ENCODE assay signal across 10 cellular contexts in the genomic region with DNA sequence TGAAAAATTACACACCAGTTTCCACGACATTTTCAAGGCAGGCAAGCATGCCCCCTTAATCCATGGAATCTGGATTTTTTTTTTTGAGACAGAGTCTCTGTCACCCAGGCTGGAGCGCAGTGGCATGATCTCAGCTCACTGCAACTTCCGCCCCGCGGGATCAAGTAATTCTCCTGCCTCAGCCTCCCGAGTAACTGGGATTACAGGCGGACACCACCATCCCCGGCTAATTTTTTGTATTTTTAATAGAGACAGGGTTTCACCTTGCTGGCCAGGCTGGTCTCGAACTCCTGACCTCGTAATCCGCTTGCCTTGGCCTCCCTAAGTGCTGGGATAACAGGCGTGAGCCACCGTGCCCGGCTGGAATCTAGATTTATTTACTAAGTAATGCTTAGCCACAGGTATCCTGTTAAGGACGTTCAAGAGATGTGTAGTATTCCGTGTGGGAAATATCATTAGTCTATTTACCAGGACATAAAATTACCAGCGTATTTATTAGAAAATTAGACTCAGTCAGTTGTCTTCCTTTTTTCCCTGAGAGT. TPM values are rescaled to one million over a fixed set of nuclear protein-coding genes. Genes with fewer than 3 reads are reported as not detected.
DNase-seq lines count a peak whose midpoint lies in the region; ATAC-seq and TF ChIP-seq lines count a peak whose summit lies in the region.
"Had no signal": no experiment of that assay in that cellular context is flagged by ENCODE, and none has a peak within 500 bp of the region (broad histone marks: within the 10 kb centered on the region; RNA-seq: fewer than 3 reads in every experiment).

No MANE protein-coding gene starts in this region.

- no peaks in the 10 kb centered on the region for H3K27me3 Mint-ChIP-seq in activated T-cell treated with anti-CD3 and anti-CD28 coated beads, Interleukin-2, amount 50 U/mL, for 24 hours

- ATAC-seq in gastroesophageal sphincter (no peak), foreskin keratinocyte (no peak), GM21825 (IDR thresholded peaks at IDR 0.05; ENCODE audit: unreplicated experiment) (no peak)

- H3K4me1 ChIP-seq in SJSA1 (replicated peaks) (peaks cover 17% of the 10 kb centered on the region), gastroesophageal sphincter (peaks cover 0 to 36% (median 2%) of the 10 kb centered on the region in 3 donors), subcutaneous abdominal adipose tissue (ENCODE audit: control insufficient read depth in 5 of 5, insufficient read depth in 5 of 5, low read length in 5 of 5) (peaks cover 0 to 26% (median 24%) of the 10 kb centered on the region in 5 donors), foreskin keratinocyte (peaks cover 20% of the 10 kb centered on the region)

- H3K27ac ChIP-seq in SJSA1 (peak overlapping the region; percentile 34), gastroesophageal sphincter (peak overlapping the region in 1 of 4 donors; percentile 51), subcutaneous abdominal adipose tissue (ENCODE audit: low read depth, low read length) (peak overlapping the region; percentile 9), foreskin keratinocyte (no peak overlapping the region)

- H3K9ac ChIP-seq in subcutaneous abdominal adipose tissue (ENCODE audit: low read length in 5 of 5): peak overlapping the region in 1 of 5 donors; percentile 56

- H3K27me3 ChIP-seq in SJSA1 (replicated peaks): no peaks in the 10 kb centered on the region
- no peaks in the 10 kb centered on the region for H3K27me3 ChIP-seq in gastroesophageal sphincter
- H3K27me3 ChIP-seq in subcutaneous abdominal adipose tissue (ENCODE audit: control insufficient read depth in 5 of 5, insufficient read depth in 4 of 5, low read length in 5 of 5): no peaks in the 10 kb centered on the region
- no peaks in the 10 kb centered on the region for H3K27me3 ChIP-seq in foreskin keratinocyte

- peaks cover 40% of the 10 kb centered on the region for H3K36me3 Mint-ChIP-seq in activated T-cell treated with anti-CD3 and anti-CD28 coated beads, Interleukin-2, amount 50 U/mL, for 24 hours (ENCODE audit: low read depth)

- H3K4me1 Mint-ChIP-seq in activated T-cell treated with anti-CD3 and anti-CD28 coated beads, Interleukin-2, amount 50 U/mL, for 24 hours (ENCODE audit: low read depth): peaks cover 59% of the 10 kb centered on the region

- H3K9me3 ChIP-seq in SJSA1 (replicated peaks): no peaks in the 10 kb centered on the region
- H3K9me3 ChIP-seq in gastroesophageal sphincter: no peaks in the 10 kb centered on the region
- no peaks in the 10 kb centered on the region for H3K9me3 ChIP-seq in subcutaneous abdominal adipose tissue (ENCODE audit: control insufficient read depth in 5 of 5, low read length in 5 of 5)

- peak overlapping the region; percentile 79 for H3K4me3 Mint-ChIP-seq in activated T-cell treated with anti-CD3 and anti-CD28 coated beads, Interleukin-2, amount 50 U/mL, for 24 hours

- WGBS in gastroesophageal sphincter (ENCODE audit: low coverage in 1 of 2), 2 donors: 88 to 90% methylated on average over 7 to 17 of the region's 17 CpGs

- TF ChIP-seq CTCF in gastroesophageal sphincter (IDR thresholded peaks at IDR 0.05): no peak
- no peak for TF ChIP-seq CTCF in foreskin keratinocyte (conservative IDR thresholded peaks at IDR 0.05)

- peak overlapping the region; percentile 44 for H3K27ac Mint-ChIP-seq in activated T-cell treated with anti-CD3 and anti-CD28 coated beads, Interleukin-2, amount 50 U/mL, for 24 hours

- no peak for TF ChIP-seq EP300 in gastroesophageal sphincter (IDR thresholded peaks at IDR 0.05)

- peaks cover 12% of the 10 kb centered on the region for H3K9me3 Mint-ChIP-seq in activated T-cell treated with anti-CD3 and anti-CD28 coated beads, Interleukin-2, amount 50 U/mL, for 24 hours

- no peak for DNase-seq in activated T-cell treated with anti-CD3 and anti-CD28 coated beads, Interleukin-2, amount 50 U/mL, for 24 hours
- DNase-seq in activated T-cell treated with anti-CD3 and anti-CD28 coated beads, Interleukin-2, amount 50 U/mL, for 48 hours: no peak
- DNase-seq in SJSA1 (ENCODE audit: low read depth in 1 of 2, low spot score in 2 of 2) (peak in 1 of 2 experiments; percentile 4), foreskin keratinocyte (no peak), germinal center (ENCODE audit: low spot score) (no peak)
- DNase-seq: NCI-H1436, NCI-H69 had no signal

- peaks cover 8% of the 10 kb centered on the region for H3K36me3 ChIP-seq in SJSA1
- H3K36me3 ChIP-seq in gastroesophageal sphincter: peaks cover 0 to 19% of the 10 kb centered on the region in 2 donors
- peaks cover 0 to 13% (median 12%) of the 10 kb centered on the region in 5 donors for H3K36me3 ChIP-seq in subcutaneous abdominal adipose tissue (ENCODE audit: control insufficient read depth in 5 of 5, insufficient read depth in 5 of 5, low read length in 5 of 5)

- H3K4me3 ChIP-seq in SJSA1: no peak overlapping the region
- H3K4me3 ChIP-seq in gastroesophageal sphincter: peak overlapping the region; percentile 6 to 43
- H3K4me3 ChIP-seq in subcutaneous abdominal adipose tissue (ENCODE audit: low read depth in 1 of 5, low read length in 5 of 5): peak overlapping the region; percentile 26 to 74 (median 71)

- no peak for TF ChIP-seq POLR2A in gastroesophageal sphincter (IDR thresholded peaks at IDR 0.05)

RNA-seq across cellular contexts. Expression of a gene that starts 2.5 kb away (rescaled TPM):
- total RNA-seq in SJSA1 (2014; rRNA removed; shearing (Covaris generic)): 24.4 and 29.8 TPM in 2 replicates
- total RNA-seq in gastroesophageal sphincter (10 to 100 TPM; 10.2 to 16.4 (median 11.4) TPM), foreskin keratinocyte (55.2 and 78.8 TPM in 2 replicates)
- polyA plus RNA-seq in foreskin keratinocyte: 48.5 and 57.7 TPM in 2 replicates

RNA-seq across cellular contexts. Expression of a gene that starts 31.8 kb away (rescaled TPM):
- total RNA-seq in SJSA1 (2014; rRNA removed; shearing (Covaris generic)): 0.56 and 1.2 TPM in 2 replicates
- total RNA-seq in gastroesophageal sphincter: 10 to 100 TPM in 2 of 4 donors, 1 to 10 TPM in 2; 4.2 to 24.1 (median 9.4) TPM
- total RNA-seq in foreskin keratinocyte: 31.8 and 44.0 TPM in 2 replicates
- polyA plus RNA-seq in foreskin keratinocyte: 11.7 and 14.1 TPM in 2 replicates
